ENCODE assay signal across 8 cellular contexts in genomic region chr11:34165121-34165520, GRCh38.
"Had no signal": no experiment of that assay in that cellular context is flagged by ENCODE, and none has a peak within 500 bp of the region (broad histone marks: within the 10 kb centered on the region; RNA-seq: fewer than 3 reads in every experiment).

No MANE protein-coding gene starts in this region.

- H3K4me1 ChIP-seq: HAP-1 had no signal

- H3K4me3 Mint-ChIP-seq: HFFc6, IgD-negative memory B cell had no signal

- H3K9ac ChIP-seq: GM23248 had no signal

- H3K27ac ChIP-seq: GM23248, HL-60 had no signal

- H3K27me3 Mint-ChIP-seq: IgD-negative memory B cell had no signal

- FAIRE-seq: HepG2 had no signal

- H3K9me3 ChIP-seq: HAP-1 had no signal

- H3K4me3 ChIP-seq: GM23248, HAP-1 had no signal

- DNase-seq: GM23248, GOT3, HFFc6, KBM-7 had no signal

- H3K9me3 Mint-ChIP-seq: HFFc6, IgD-negative memory B cell had no signal

- H3K27ac Mint-ChIP-seq: HFFc6 had no signal

- H3K36me3 ChIP-seq: HAP-1 had no signal
